In the genomic region with DNA sequence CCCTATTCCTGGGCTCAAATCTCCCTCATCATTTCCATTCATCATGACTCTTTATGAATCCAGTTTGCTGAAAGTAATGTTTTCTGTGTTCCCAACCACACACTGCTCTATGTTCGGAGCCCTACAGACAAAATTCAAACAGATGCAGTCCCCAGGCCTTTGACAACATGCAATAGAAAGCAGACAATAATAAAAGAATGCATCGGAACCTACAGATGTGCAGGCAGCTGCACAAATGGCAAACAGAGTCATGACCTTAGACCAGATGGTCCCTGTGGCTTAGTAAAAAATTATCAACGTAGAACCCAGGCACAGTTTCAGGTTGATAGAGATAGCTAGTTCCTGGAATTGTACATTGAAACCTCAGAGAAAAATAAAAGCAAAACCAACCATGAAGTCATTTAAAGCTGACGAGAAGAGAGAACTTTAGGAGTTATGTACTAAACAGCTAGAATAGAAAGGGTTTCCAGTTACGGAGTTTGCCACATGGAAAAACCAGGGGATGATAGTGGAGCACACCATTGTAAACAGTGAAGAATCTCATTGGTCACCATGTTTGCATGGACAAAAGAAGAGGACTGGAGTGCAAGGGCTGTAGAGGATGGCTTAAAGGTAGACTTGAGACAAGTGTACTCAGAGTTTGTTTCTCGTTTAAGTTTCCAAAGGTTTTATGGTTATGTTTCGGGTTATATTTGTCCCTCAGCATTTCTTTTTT, we compare ENCODE assay signal across 8 cellular contexts. TPM values are rescaled to one million over a fixed set of nuclear protein-coding genes. Genes with fewer than 3 reads are reported as not detected.
DNase-seq lines count a peak whose midpoint lies in the region; ATAC-seq, FAIRE-seq and TF ChIP-seq lines count a peak whose summit lies in the region.

No MANE protein-coding gene starts in this region.

- no peak for FAIRE-seq in HepG2 (lab: Jason Lieb, UNC)

- no peak overlapping the region for H3K27ac ChIP-seq in HepG2 (ENCODE audit: extremely low read length, insufficient read depth, low read length)

- peaks cover 74% of the 10 kb centered on the region for H3K4me1 Mint-ChIP-seq in activated T-helper 2 cell treated with anti-CD3 and anti-CD28 coated beads, Interferon-gamma antibody, Interleukin-2, Interleukin-4, amounts not matched to agents 10 μg/mL and 5 μg/mL and 100 μg/mL, durations not matched to agents 14 hours and 24 hours and 36 hours (ENCODE audit: low read depth)

- POLR2A ChIA-PET in HepG2 (lab: Yijun Ruan, JAX) = no interaction called here

- H3K9ac ChIP-seq in HepG2 (ENCODE audit: insufficient read depth, low read depth, low read length) = no peak overlapping the region

- ATAC-seq in GM18502 (IDR thresholded peaks at IDR 0.05; ENCODE audit: poor library complexity, unreplicated experiment) (peak; percentile 70), HG03159 (IDR thresholded peaks at IDR 0.05; ENCODE audit: unreplicated experiment) (peak; percentile 73), HepG2 (no peak)

- no peaks in the 10 kb centered on the region for H3K79me2 ChIP-seq in HepG2 (ENCODE audit: insufficient read depth, low read length)

- H4K20me1 ChIP-seq in HepG2 (ENCODE audit: insufficient read depth, low read length) = no peaks in the 10 kb centered on the region

- TF ChIP-seq RAD21 in HepG2 (CRISPR knock-in tag; IDR thresholded peaks at IDR 0.05) = no peak

- peaks cover 0 to 13% of the 10 kb centered on the region in 2 experiments; a peak in 1 of 5 replicates for H3K27me3 ChIP-seq in HepG2 (ENCODE audit: control insufficient read depth in 1 of 2, insufficient read depth in 2 of 2, low read length in 2 of 2)

- no peak for TF ChIP-seq CTCF in GM20000 (IDR thresholded peaks at IDR 0.05; ENCODE audit: extremely low read depth, missing control alignments)
- no peak for TF ChIP-seq CTCF in HepG2 (CRISPR knock-in tag; IDR thresholded peaks at IDR 0.05)

- H3K36me3 ChIP-seq in HepG2 (replicated peaks in 1 of 2; ENCODE audit: control insufficient read depth in 1 of 2, insufficient read depth in 2 of 2, low read length in 2 of 2) = no peaks in the 10 kb centered on the region

- H3K9me3 ChIP-seq in HepG2 (ENCODE audit: low read length) = no peaks in the 10 kb centered on the region

- H3K4me1 ChIP-seq in HepG2 (ENCODE audit: insufficient read depth, low read length) = no peaks in the 10 kb centered on the region

- peaks cover 2% of the 10 kb centered on the region for H3K36me3 Mint-ChIP-seq in activated T-helper 2 cell treated with anti-CD3 and anti-CD28 coated beads, Interferon-gamma antibody, Interleukin-2, Interleukin-4, amounts not matched to agents 10 μg/mL and 5 μg/mL and 100 μg/mL, durations not matched to agents 14 hours and 24 hours and 36 hours (ENCODE audit: low read depth)

- TF ChIP-seq EP300 in HepG2 (IDR thresholded peaks at IDR 0.05; ENCODE audit: low read depth in 2 of 2, low read length in 2 of 2) = no peak
- no peak for TF ChIP-seq EP300 in HepG2 (CRISPR knock-in tag; IDR thresholded peaks at IDR 0.05; ENCODE audit: borderline replicate concordance)

- peak overlapping the region; percentile 98 for H3K27ac Mint-ChIP-seq in activated T-helper 2 cell treated with anti-CD3 and anti-CD28 coated beads, Interferon-gamma antibody, Interleukin-2, Interleukin-4, amounts not matched to agents 10 μg/mL and 5 μg/mL and 100 μg/mL, durations not matched to agents 14 hours and 24 hours and 36 hours

- intact Hi-C loops in activated T-helper 2 cell treated with anti-CD3 and anti-CD28 coated beads, Interferon-gamma antibody, Interleukin-2, Interleukin-4, amounts not matched to agents 10 μg/mL and 5 μg/mL and 100 μg/mL, durations not matched to agents 14 hours and 24 hours and 36 hours (cut with micrococcal nuclease) = loop anchor here (1.0 to 10.0 kb wide), 13 partner anchors 23 to 1564 kb away; a partner anchor contains a TSS
- intact Hi-C loops in HepG2 (cut with micrococcal nuclease; ENCODE audit: unreplicated experiment) = no loop called here

- H3K9me3 Mint-ChIP-seq in activated T-helper 2 cell treated with anti-CD3 and anti-CD28 coated beads, Interferon-gamma antibody, Interleukin-2, Interleukin-4, amounts not matched to agents 10 μg/mL and 5 μg/mL and 100 μg/mL, durations not matched to agents 14 hours and 24 hours and 36 hours = no peaks in the 10 kb centered on the region

- no peak overlapping the region for H2AFZ ChIP-seq in HepG2 (ENCODE audit: low read length)

- 42% methylated on average over 7 of the region's 7 CpGs for WGBS in HepG2 (ENCODE audit: low lambda C conversion rate)

- no TSS peak for BruUV-seq in HepG2 (replicated peaks; lab: Mats Ljungman, UMichigan)

- peak overlapping the region; percentile 86 for H3K4me3 Mint-ChIP-seq in activated T-helper 2 cell treated with anti-CD3 and anti-CD28 coated beads, Interferon-gamma antibody, Interleukin-2, Interleukin-4, amounts not matched to agents 10 μg/mL and 5 μg/mL and 100 μg/mL, durations not matched to agents 14 hours and 24 hours and 36 hours (ENCODE audit: low read depth)

- DNase-seq in GM20000 (ENCODE audit: low spot score) (peak; percentile 18), HepG2 (ENCODE audit: low spot score) (no peak), NCI-H526 treated with DMSO at 0.1 percent for 48 hours (lab: John Stamatoyannopoulos, UW) (no peak), Ammon's horn (ENCODE audit: low spot score) (no peak), DMS79 (lab: John Stamatoyannopoulos, UW) (no peak)
- peak; percentile 37 for DNase-seq in activated T-helper 2 cell treated with anti-CD3 and anti-CD28 coated beads, Interferon-gamma antibody, Interleukin-2, Interleukin-4, amounts not matched to agents 10 μg/mL and 5 μg/mL and 100 μg/mL, durations not matched to agents 14 hours and 24 hours and 36 hours (ENCODE audit: low spot score)

- no peak for TF ChIP-seq POLR2A in HepG2 (IDR thresholded peaks at IDR 0.05; ENCODE audit: insufficient read depth in 1 of 2, low read depth in 2 of 2, low read length in 2 of 2)

- in situ Hi-C loops in HepG2 (cut with HindIII; ENCODE audit: extremely low pct_ligation_motif_present, low pct_unique_long_range_greater_than_20kb) = no loop called here

- H3K27me3 Mint-ChIP-seq in activated T-helper 2 cell treated with anti-CD3 and anti-CD28 coated beads, Interferon-gamma antibody, Interleukin-2, Interleukin-4, amounts not matched to agents 10 μg/mL and 5 μg/mL and 100 μg/mL, durations not matched to agents 14 hours and 24 hours and 36 hours (ENCODE audit: low read depth) = no peaks in the 10 kb centered on the region

- H3K4me2 ChIP-seq in HepG2 (ENCODE audit: low read depth, low read length) = no peak overlapping the region

- CTCF ChIA-PET in HepG2 (lab: Yijun Ruan, JAX; ENCODE audit: low intra/inter-chr PET ratio, low total read pairs) = no interaction called here

- no peak overlapping the region for H3K4me3 ChIP-seq in HepG2 (replicated peaks in 1 of 3; ENCODE audit: insufficient read depth in 1 of 3, low read depth in 2 of 3, low read length in 3 of 3)

TF ChIP-seq in HepG2, 621 proteins besides CTCF, POLR2A, EP300 and RAD21 (continues in another document):
- TF ChIP-seq, protein P1, sequence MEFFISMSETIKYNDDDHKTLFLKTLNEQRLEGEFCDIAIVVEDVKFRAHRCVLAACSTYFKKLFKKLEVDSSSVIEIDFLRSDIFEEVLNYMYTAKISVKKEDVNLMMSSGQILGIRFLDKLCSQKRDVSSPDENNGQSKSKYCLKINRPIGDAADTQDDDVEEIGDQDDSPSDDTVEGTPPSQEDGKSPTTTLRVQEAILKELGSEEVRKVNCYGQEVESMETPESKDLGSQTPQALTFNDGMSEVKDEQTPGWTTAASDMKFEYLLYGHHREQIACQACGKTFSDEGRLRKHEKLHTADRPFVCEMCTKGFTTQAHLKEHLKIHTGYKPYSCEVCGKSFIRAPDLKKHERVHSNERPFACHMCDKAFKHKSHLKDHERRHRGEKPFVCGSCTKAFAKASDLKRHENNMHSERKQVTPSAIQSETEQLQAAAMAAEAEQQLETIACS (CRISPR knock-in tag; IDR thresholded peaks at IDR 0.05) = no peak
- TF ChIP-seq PLRG1 (conservative IDR thresholded peaks at IDR 0.05) (no peak), ZC3H4 (CRISPR knock-in tag; IDR thresholded peaks at IDR 0.05; ENCODE audit: borderline replicate concordance) (no peak)
- TF ChIP-seq, protein P2, sequence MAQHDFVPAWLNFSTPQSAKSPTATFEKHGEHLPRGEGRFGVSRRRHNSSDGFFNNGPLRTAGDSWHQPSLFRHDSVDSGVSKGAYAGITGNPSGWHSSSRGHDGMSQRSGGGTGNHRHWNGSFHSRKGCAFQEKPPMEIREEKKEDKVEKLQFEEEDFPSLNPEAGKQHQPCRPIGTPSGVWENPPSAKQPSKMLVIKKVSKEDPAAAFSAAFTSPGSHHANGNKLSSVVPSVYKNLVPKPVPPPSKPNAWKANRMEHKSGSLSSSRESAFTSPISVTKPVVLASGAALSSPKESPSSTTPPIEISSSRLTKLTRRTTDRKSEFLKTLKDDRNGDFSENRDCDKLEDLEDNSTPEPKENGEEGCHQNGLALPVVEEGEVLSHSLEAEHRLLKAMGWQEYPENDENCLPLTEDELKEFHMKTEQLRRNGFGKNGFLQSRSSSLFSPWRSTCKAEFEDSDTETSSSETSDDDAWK (CRISPR knock-in tag; IDR thresholded peaks at IDR 0.05) = no peak

RNA-seq across cellular contexts. Expression of a gene that starts 23.2 kb away (rescaled TPM):
- 26.7 and 27.1 TPM in 2 replicates for total RNA-seq in activated T-helper 2 cell treated with anti-CD3 and anti-CD28 coated beads, Interferon-gamma antibody, Interleukin-2, Interleukin-4, amounts not matched to agents 10 μg/mL and 5 μg/mL and 100 μg/mL, durations not matched to agents 14 hours and 24 hours and 36 hours
- total RNA-seq in HepG2 (2016; rRNA removed; fragmentation: Illumina TruSeq; extraction: Trizol) = 2.3 and 2.8 TPM in 2 replicates
- total RNA-seq in HepG2 (2016; cell fraction: cytosol; rRNA removed; fragmentation: Illumina TruSeq; extraction: Trizol; ENCODE audit: low read depth) = 1.3 and 1.7 TPM in 2 replicates
- 2.7 and 3.8 TPM in 2 replicates for total RNA-seq in HepG2 (2016; cell fraction: insoluble cytoplasmic fraction; rRNA removed; fragmentation: Illumina TruSeq; extraction: Trizol)
- total RNA-seq in HepG2 (2016; cell fraction: membrane; rRNA removed; fragmentation: Illumina TruSeq; extraction: Trizol) = 3.1 and 3.3 TPM in 2 replicates
- 8.2 and 8.4 TPM in 2 replicates for total RNA-seq in HepG2 (2016; cell fraction: nucleus; rRNA removed; fragmentation: Illumina TruSeq; extraction: Trizol)
- polyA plus RNA-seq in HepG2 (2011; rRNA removed) = 5.4 and 6.9 TPM in 2 replicates
- 4.3 and 8.0 TPM in 2 replicates for polyA plus RNA-seq in HepG2 (2011; cell fraction: cytosol; rRNA removed)
- polyA plus RNA-seq in HepG2 (2011; cell fraction: nucleus; rRNA removed) = 5.9 and 6.4 TPM in 2 replicates
- polyA plus RNA-seq in HepG2 (2012) = 8.6 and 9.9 TPM in 2 replicates
- 0.64 and 0.91 TPM in 2 replicates for polyA plus RNA-seq in HepG2 (2016; cell fraction: cytosol; fragmentation: Illumina TruSeq; extraction: Trizol; ENCODE audit: low read depth)
- polyA plus RNA-seq in HepG2 (2016; cell fraction: insoluble cytoplasmic fraction; fragmentation: Illumina TruSeq; extraction: Trizol; ENCODE audit: low read depth) = 4.0 and 4.8 TPM in 2 replicates
- polyA plus RNA-seq in HepG2 (2016; cell fraction: membrane; fragmentation: Illumina TruSeq; extraction: Trizol; ENCODE audit: low read depth) = 1.3 and 1.6 TPM in 2 replicates
- polyA plus RNA-seq in HepG2 (2016; cell fraction: nucleus; fragmentation: Illumina TruSeq; extraction: Trizol; ENCODE audit: insufficient read depth, low read depth) = 11.1 and 11.6 TPM in 2 replicates
- 8.0 and 8.3 TPM in 2 replicates for polyA minus RNA-seq in HepG2 (2011; rRNA and poly(A)+ RNA removed; ENCODE audit: low replicate concordance)
- 6.2 and 10.0 TPM in 2 replicates for polyA minus RNA-seq in HepG2 (2011; cell fraction: cytosol; rRNA and poly(A)+ RNA removed)
- polyA minus RNA-seq in HepG2 (2011; cell fraction: nucleus; rRNA and poly(A)+ RNA removed) = 12.7 and 15.2 TPM in 2 replicates

Comparison
In these comparisons a context has a peak if more than half of its experiments do, and no peak if none do; other contexts are left out.
1. DNase-seq: peak in GM20000 (single experiment) and activated T-helper 2 cell treated with anti-CD3 and anti-CD28 coated beads, Interferon-gamma antibody, Interleukin-2, Interleukin-4, amounts not matched to agents 10 μg/mL and 5 μg/mL and 100 μg/mL, durations not matched to agents 14 hours and 24 hours and 36 hours (single experiment); none in HepG2 (single experiment), NCI-H526 treated with DMSO at 0.1 percent for 48 hours (single experiment), Ammon's horn (single experiment) and DMS79 (single experiment).